ENCODE assay signal across 9 cellular contexts in genomic region chr11:124793466-124794278, GRCh38. TPM values are rescaled to one million over a fixed set of nuclear protein-coding genes. Genes with fewer than 3 reads are reported as not detected.
A peak's percentile ranks its signal among the peaks of the same experiment; 100 is the strongest.
DNase-seq lines count a peak whose midpoint lies in the region; ATAC-seq, FAIRE-seq and TF ChIP-seq lines count a peak whose summit lies in the region.
"Had no signal": no experiment of that assay in that cellular context is flagged by ENCODE, and none has a peak within 500 bp of the region (broad histone marks: within the 10 kb centered on the region; RNA-seq: fewer than 3 reads in every experiment).

No MANE protein-coding gene starts in this region.

- H3K36me3 ChIP-seq in BJ (ENCODE audit: control insufficient read depth, insufficient read depth, low read length) (no peaks in the 10 kb centered on the region), lower lobe of right lung (no peaks in the 10 kb centered on the region)

- H3K4me1 ChIP-seq in lower lobe of right lung = peaks cover 28% of the 10 kb centered on the region

- intact Hi-C loops in lower lobe of right lung (cut with DNase I) = no loop called here

- DNase-seq in BJ (ENCODE audit: low read depth) (no peak), GM12892 (ENCODE audit: insufficient read length) (peak; percentile 5), NOMO-1 treated with DMSO at 0.1 percent for 48 hours (lab: John Stamatoyannopoulos, UW; ENCODE audit: unreplicated experiment) (peak; percentile 49), lower lobe of right lung (no peak), cerebellar nuclear complex (lab: John Stamatoyannopoulos, UW) (no peak), NK-92 (lab: John Stamatoyannopoulos, UW; ENCODE audit: unreplicated experiment) (no peak)
- peak; percentile 25 for DNase-seq in central memory CD4-positive, alpha-beta T cell

- H3K4me3 ChIP-seq in BJ (ENCODE audit: low read depth, low read length) = no peak overlapping the region
- H3K4me3 ChIP-seq in lower lobe of right lung = no peak overlapping the region
- H3K4me3 ChIP-seq: skin epidermis had no signal

- no peaks in the 10 kb centered on the region for H3K9me3 ChIP-seq in lower lobe of right lung

- peak; percentile 88 for FAIRE-seq in GM12892 (lab: Jason Lieb, UNC)

- no peaks in the 10 kb centered on the region for H3K27me3 ChIP-seq in BJ (ENCODE audit: control insufficient read depth, insufficient read depth, low read length)
- H3K27me3 ChIP-seq in lower lobe of right lung (ENCODE audit: low read depth) = no peaks in the 10 kb centered on the region

- ATAC-seq in HG03095 (IDR thresholded peaks at IDR 0.05; ENCODE audit: unreplicated experiment) (peak; percentile 59), lower lobe of right lung (peak; percentile 68 to 86)

- TF ChIP-seq POLR2A in GM12892 (IDR thresholded peaks at IDR 0.05; ENCODE audit: low read depth, low read length) = no peak

- TF ChIP-seq CTCF in BJ (IDR thresholded peaks at IDR 0.05; ENCODE audit: insufficient read depth, low read depth, low read length) (peak; percentile 78), lower lobe of right lung (IDR thresholded peaks at IDR 0.05) (peak; percentile 71)

- H3K27ac ChIP-seq in lower lobe of right lung = no peak overlapping the region
- H3K27ac ChIP-seq: skin epidermis had no signal

- POLR2A ChIA-PET in BJ (lab: Charles Lee) = interaction anchor here (0.7 kb wide), 1 partner anchor 120 kb away, joined by 7 read pairs; the partner anchor contains the start of gene SPA17

- CTCF ChIA-PET in BJ (lab: Yijun Ruan, JAX) = interaction anchor here (0.5 to 2.8 kb wide), 28 partner anchors 11 to 678 kb away, joined by 3 to 15 read pairs (median 4); partner anchors contain the start of gene ESAM

RNA-seq across cellular contexts. Expression of gene MSANTD2, which starts 6.5 kb away (rescaled TPM):
- 3.4 and 5.7 TPM in 2 replicates for polyA plus RNA-seq in BJ (2011; rRNA removed)
- 2.0 and 3.0 TPM in 2 replicates for polyA minus RNA-seq in BJ (2011; rRNA and poly(A)+ RNA removed)
- polyA plus RNA-seq in GM12892 (2012; ENCODE audit: missing spikeins) = 5.6 TPM
- 15.4 TPM for total RNA-seq in lower lobe of right lung

RNA-seq across cellular contexts. Expression of gene ESAM, which starts 31.6 kb away (rescaled TPM):
- 0.17 and 0.18 TPM in 2 replicates for polyA plus RNA-seq in BJ (2011; rRNA removed)
- 0.09 and 0.10 TPM in 2 replicates for polyA minus RNA-seq in BJ (2011; rRNA and poly(A)+ RNA removed)
- 4.0 TPM for polyA plus RNA-seq in GM12892 (2012; ENCODE audit: missing spikeins)
- 131 TPM for total RNA-seq in lower lobe of right lung

RNA-seq across cellular contexts. Expression of gene VSIG2, which starts 41.6 kb away (rescaled TPM):
- polyA plus RNA-seq in BJ (2011; rRNA removed) = not detected in 2 replicates
- polyA minus RNA-seq in BJ (2011; rRNA and poly(A)+ RNA removed) = not detected in 2 replicates
- not detected for polyA plus RNA-seq in GM12892 (2012; ENCODE audit: missing spikeins)
- total RNA-seq in lower lobe of right lung = 30.5 TPM

RNA-seq across cellular contexts. Expression of gene NRGN, which starts 53.9 kb away (rescaled TPM):
- polyA plus RNA-seq in BJ (2011; rRNA removed) = 0.98 and 1.6 TPM in 2 replicates
- polyA minus RNA-seq in BJ (2011; rRNA and poly(A)+ RNA removed) = 0.52 and 0.87 TPM in 2 replicates
- polyA plus RNA-seq in GM12892 (2012; ENCODE audit: missing spikeins) = not detected
- 99.1 TPM for total RNA-seq in lower lobe of right lung

Comparison
In these comparisons a context has a peak if more than half of its experiments do, and no peak if none do; other contexts are left out.
1. DNase-seq: peak in GM12892 (single experiment), NOMO-1 treated with DMSO at 0.1 percent for 48 hours (single experiment) and central memory CD4-positive, alpha-beta T cell (single experiment); none in BJ (single experiment), lower lobe of right lung (single experiment), cerebellar nuclear complex (0 of 2) and NK-92 (single experiment).